In genomic region chr13:114015608-114016295, GRCh38 we compare ENCODE assay signal across 12 cellular contexts. TPM values are rescaled to one million over a fixed set of nuclear protein-coding genes. Genes with fewer than 3 reads are reported as not detected.
DNase-seq lines count a peak whose midpoint lies in the region; ATAC-seq and TF ChIP-seq lines count a peak whose summit lies in the region.
"Had no signal": no experiment of that assay in that cellular context is flagged by ENCODE, and none has a peak within 500 bp of the region (broad histone marks: within the 10 kb centered on the region; RNA-seq: fewer than 3 reads in every experiment).

No MANE protein-coding gene starts in this region.

- POLR2A ChIA-PET in RWPE1 (lab: Yijun Ruan, JAX; ENCODE audit: low non-redundant PET), result no interaction called here

- no peaks in the 10 kb centered on the region for H3K9me3 ChIP-seq in CD4-positive, CD25-positive, alpha-beta regulatory T cell (ENCODE audit: control insufficient read depth in 2 of 2, low read length in 2 of 2)
- H3K9me3 ChIP-seq: neutrophil had no signal

- no peak overlapping the region for H3K4me3 Mint-ChIP-seq in CD4-positive, CD25-positive, alpha-beta regulatory T cell
- H3K4me3 Mint-ChIP-seq: activated T-cell treated with anti-CD3 and anti-CD28 coated beads, Interleukin-2, amount 50 U/mL, for 4 hours had no signal

- H3K4me1 ChIP-seq in CD4-positive, CD25-positive, alpha-beta regulatory T cell (ENCODE audit: control insufficient read depth, insufficient read depth, low read length, poor library complexity, severe bottlenecking), result no peaks in the 10 kb centered on the region

- no peak for ATAC-seq in CD4-positive, CD25-positive, alpha-beta regulatory T cell (ENCODE audit: low read depth in 2 of 2)
- ATAC-seq in GM18498 (IDR thresholded peaks at IDR 0.05; ENCODE audit: unreplicated experiment) (no peak), GM21381 (IDR thresholded peaks at IDR 0.05; ENCODE audit: unreplicated experiment) (no peak)

- H3K27ac Mint-ChIP-seq in CD4-positive, CD25-positive, alpha-beta regulatory T cell, result peak overlapping the region in 2 of 3 donors; percentile 46 to 64

- no peaks in the 10 kb centered on the region for H3K27me3 Mint-ChIP-seq in CD4-positive, CD25-positive, alpha-beta regulatory T cell
- H3K27me3 Mint-ChIP-seq: CD4-positive, alpha-beta memory T cell had no signal

- H3K27ac ChIP-seq in CD4-positive, CD25-positive, alpha-beta regulatory T cell (ENCODE audit: insufficient read depth, low read length, poor library complexity, severe bottlenecking), result no peak overlapping the region
- H3K27ac ChIP-seq in RWPE1, result peak overlapping the region; percentile 95
- H3K27ac ChIP-seq: neutrophil had no signal

- in situ Hi-C loops in GM13976 (cut with MboI; ENCODE audit: low sequenced_read_pairs, unreplicated experiment), result no loop called here

- H3K36me3 Mint-ChIP-seq in CD4-positive, CD25-positive, alpha-beta regulatory T cell, result peaks cover 17% of the 10 kb centered on the region

- no peak for TF ChIP-seq CTCF in RWPE1 (conservative IDR thresholded peaks at IDR 0.05; ENCODE audit: low read depth)
- TF ChIP-seq CTCF in foreskin fibroblast (IDR thresholded peaks at IDR 0.05; ENCODE audit: low read depth, low read length), result no peak
- TF ChIP-seq CTCF in retinal pigment epithelial cell (conservative IDR thresholded peaks at IDR 0.05; ENCODE audit: low read depth, low read length), result no peak
- no peak for TF ChIP-seq CTCF in GM13976 (IDR thresholded peaks at IDR 0.05; ENCODE audit: borderline replicate concordance, control extremely low read depth, extremely low read depth, insufficient read depth, missing control alignments)

- peaks cover 92% of the 10 kb centered on the region for H3K36me3 ChIP-seq in CD4-positive, CD25-positive, alpha-beta regulatory T cell (ENCODE audit: control insufficient read depth, insufficient read depth, low read length)

- no peaks in the 10 kb centered on the region for H3K9me3 Mint-ChIP-seq in CD4-positive, CD25-positive, alpha-beta regulatory T cell
- H3K9me3 Mint-ChIP-seq: activated T-cell treated with anti-CD3 and anti-CD28 coated beads, Interleukin-2, amount 50 U/mL, for 4 hours had no signal

- H3K4me3 ChIP-seq in CD4-positive, CD25-positive, alpha-beta regulatory T cell (ENCODE audit: low read depth, low read length), result no peak overlapping the region
- H3K4me3 ChIP-seq in foreskin fibroblast (ENCODE audit: low read depth in 1 of 2, low read length in 2 of 2) (no peak overlapping the region), retinal pigment epithelial cell (ENCODE audit: low read length) (no peak overlapping the region)

- CTCF ChIA-PET in RWPE1 (lab: Yijun Ruan, JAX), result interaction anchor here (0.6 kb wide), 1 partner anchor 115 kb away, joined by 3 read pairs; no protein-coding TSS in a partner anchor

- H3K4me1 Mint-ChIP-seq in CD4-positive, CD25-positive, alpha-beta regulatory T cell, result peaks cover 0 to 4% (median 1%) of the 10 kb centered on the region in 4 donors

- no peak for DNase-seq in CD4-positive, CD25-positive, alpha-beta regulatory T cell
- peak; percentile 57 for DNase-seq in RWPE1 (ENCODE audit: low spot score)
- DNase-seq in foreskin fibroblast, result peak; percentile 78 to 85
- peak; percentile 74 for DNase-seq in retinal pigment epithelial cell (ENCODE audit: low read depth)
- DNase-seq in GM13976 (ENCODE audit: low spot score), result no peak
- no peak for DNase-seq in HuH-7 (ENCODE audit: low spot score)
- DNase-seq: activated T-cell treated with anti-CD3 and anti-CD28 coated beads, Interleukin-2, amount 50 U/mL, for 4 hours; CD4-positive, alpha-beta memory T cell; NCI-H524 had no signal

- no peaks in the 10 kb centered on the region for H3K27me3 ChIP-seq in CD4-positive, CD25-positive, alpha-beta regulatory T cell (ENCODE audit: control insufficient read depth, insufficient read depth, low read length)
- H3K27me3 ChIP-seq: neutrophil had no signal

RNA-seq across cellular contexts. Expression of gene C13orf46, which starts 41.9 kb away (rescaled TPM):
- 21.2 TPM for total RNA-seq in CD4-positive, CD25-positive, alpha-beta regulatory T cell
- polyA plus RNA-seq in CD4-positive, CD25-positive, alpha-beta regulatory T cell, result 1 to 10 TPM in 1 of 4 donors, under 1 TPM in 3; 0.16 to 1.6 (median 0.45) TPM

Comparison
In these comparisons a context has a peak if more than half of its experiments do, and no peak if none do; other contexts are left out.
1. DNase-seq: peak in RWPE1 (single experiment), foreskin fibroblast (2 of 2) and retinal pigment epithelial cell (single experiment); none in CD4-positive, CD25-positive, alpha-beta regulatory T cell (0 of 3), GM13976 (single experiment) and HuH-7 (single experiment).